ENCODE assay signal across 3 cellular contexts in the genomic region with DNA sequence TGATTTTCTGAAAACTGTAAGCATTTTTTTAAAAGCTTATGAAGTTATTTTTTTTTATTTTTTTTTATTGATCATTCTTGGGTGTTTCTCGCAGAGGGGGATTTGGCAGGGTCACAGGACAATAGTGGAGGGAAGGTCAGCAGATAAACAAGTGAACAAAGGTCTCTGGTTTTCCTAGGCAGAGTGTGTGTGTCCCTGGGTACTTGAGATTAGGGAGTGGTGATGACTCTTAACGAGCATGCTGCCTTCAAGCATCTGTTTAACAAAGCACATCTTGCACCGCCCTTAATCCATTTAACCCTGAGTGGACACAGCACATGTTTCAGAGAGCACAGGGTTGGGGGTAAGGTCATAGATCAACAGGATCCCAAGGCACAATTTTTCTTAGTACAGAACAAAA. TPM values are rescaled to one million over a fixed set of nuclear protein-coding genes. Genes with fewer than 3 reads are reported as not detected.
"Had no signal": no experiment of that assay in that cellular context is flagged by ENCODE, and none has a peak within 500 bp of the region (broad histone marks: within the 10 kb centered on the region; RNA-seq: fewer than 3 reads in every experiment).

No MANE protein-coding gene starts in this region.

RNA-seq across cellular contexts. Expression of gene TMEM45B, which starts 31.7 kb away (rescaled TPM):
- total RNA-seq: fibroblast of villous mesenchyme, right cardiac atrium, subcutaneous adipose tissue had no signal
- polyA plus RNA-seq: right cardiac atrium had no signal
